Comparison of ENCODE assay signal across 15 cellular contexts in the genomic region with DNA sequence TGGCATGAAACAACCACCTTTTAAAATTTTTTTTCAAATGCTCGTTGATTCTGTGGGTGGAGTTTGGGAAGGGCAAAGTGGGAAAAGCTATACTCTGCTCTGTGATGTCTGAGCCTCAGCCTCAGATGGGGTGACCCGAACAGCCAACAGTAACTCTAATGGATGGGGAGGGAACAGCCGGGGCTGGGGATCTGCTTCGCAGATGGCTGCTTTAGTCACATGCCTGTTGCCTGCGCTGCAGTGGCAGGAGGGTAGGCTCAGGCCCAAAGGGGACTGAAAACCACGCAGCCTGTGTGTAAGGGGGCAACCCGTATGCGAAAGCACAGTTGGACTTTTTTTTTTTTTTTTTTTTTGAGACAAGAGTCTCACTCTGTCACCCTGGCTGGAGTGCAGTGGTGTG.
"Had no signal": no experiment of that assay in that cellular context is flagged by ENCODE, and none has a peak within 500 bp of the region (broad histone marks: within the 10 kb centered on the region; RNA-seq: fewer than 3 reads in every experiment).

No MANE protein-coding gene starts in this region.

- H3K27me3 ChIP-seq: brain microvascular endothelial cell, suprapubic skin had no signal

- H3K9me3 ChIP-seq: prostate gland, suprapubic skin had no signal

- ATAC-seq: natural killer cell; stimulated activated naive CD8-positive, alpha-beta T cell treated with anti-CD3 and anti-CD28 coated beads, Interleukin-15, Interleukin-2, amounts not matched to agents 100 U/mL and 50 U/mL, for 24 hours had no signal

- H3K4me3 ChIP-seq: prostate gland, smooth muscle cell, suprapubic skin had no signal

- H3K36me3 ChIP-seq: brain microvascular endothelial cell, prostate gland, suprapubic skin had no signal

- H3K27ac ChIP-seq: brain microvascular endothelial cell, prostate gland, suprapubic skin had no signal

- DNase-seq: activated CD4-positive, CD25-positive, alpha-beta regulatory T cell treated with anti-CD3 and anti-CD28 coated beads, Interleukin-2, amount 50 U/mL, for 72 hours; activated naive CD8-positive, alpha-beta T cell treated with anti-CD3 and anti-CD28 coated beads, Interleukin-2, amount 10 ng/mL, durations not matched to agents 7 days and 5 days; brain microvascular endothelial cell; effector memory CD4-positive, alpha-beta T cell; kidney glomerular epithelial cell; mesendoderm; natural killer cell; occipital lobe; stimulated activated CD4-positive, alpha-beta T cell treated with anti-CD3 and anti-CD28 coated beads, Interleukin-4, amount 100 ng/mL, for 4 hours; stimulated activated CD8-positive, alpha-beta memory T cell treated with anti-CD3 and anti-CD28 coated beads, Interleukin-4, amount 100 ng/mL, for 48 hours; stimulated activated naive CD8-positive, alpha-beta T cell treated with anti-CD3 and anti-CD28 coated beads, Interleukin-15, Interleukin-2, amounts not matched to agents 100 U/mL and 50 U/mL, for 24 hours; trophoblast cell had no signal

- H3K4me2 ChIP-seq: smooth muscle cell had no signal

- H3K4me1 ChIP-seq: prostate gland, suprapubic skin had no signal
